1 cellular context compared by ENCODE assay signal in genomic region chr12:57461904-57462306, GRCh38.
TF ChIP-seq lines count a peak whose summit lies in the region.

No MANE protein-coding gene starts in this region.

TF ChIP-seq in HCT116, 20 proteins besides CTCF, POLR2A, EP300 and RAD21 (continued from another document):
- TF ChIP-seq REST (IDR thresholded peaks at IDR 0.05; ENCODE audit: low read depth) (no peak), ZNF274 (IDR thresholded peaks at IDR 0.05; ENCODE audit: low read depth, low read length) (no peak), ATF3 (IDR thresholded peaks at IDR 0.05) (no peak), EZH2 (IDR thresholded peaks at IDR 0.05) (no peak), SP1 (IDR thresholded peaks at IDR 0.05; ENCODE audit: low read depth) (no peak), CBX3 (IDR thresholded peaks at IDR 0.05; ENCODE audit: low read depth) (no peak), MAX (IDR thresholded peaks at IDR 0.05) (no peak)
